ENCODE assay signal across 8 cellular contexts in genomic region chr17:27609606-27610303, GRCh38. TPM values are rescaled to one million over a fixed set of nuclear protein-coding genes. Genes with fewer than 3 reads are reported as not detected.
A peak's percentile ranks its signal among the peaks of the same experiment; 100 is the strongest.
DNase-seq lines count a peak whose midpoint lies in the region; ATAC-seq and TF ChIP-seq lines count a peak whose summit lies in the region.

No MANE protein-coding gene starts in this region.

- H3K79me2 ChIP-seq in GM23338 (replicated peaks; ENCODE audit: insufficient read depth) = no peaks in the 10 kb centered on the region

- H3K4me2 ChIP-seq in GM23338 = no peak overlapping the region

- no peak overlapping the region for H3K4me3 ChIP-seq in GM23338

- peaks cover 2% of the 10 kb centered on the region for H3K27me3 Mint-ChIP-seq in GM23338 (ENCODE audit: insufficient read depth, low read depth, poor library complexity)

- ATAC-seq in GM23338 (peak; percentile 93), sciatic nerve (peak; percentile 68), HG02884 (IDR thresholded peaks at IDR 0.05; ENCODE audit: unreplicated experiment) (no peak)

- peak overlapping the region; percentile 77; the same call in 1 of the 2 replicates for H3K27ac Mint-ChIP-seq in GM23338

- TF ChIP-seq CTCF in AG09319 (IDR thresholded peaks at IDR 0.05; ENCODE audit: low read depth, low read length) (peak; percentile 61), GM23338 (conservative IDR thresholded peaks at IDR 0.05; ENCODE audit: low read depth in 2 of 2) (peak; percentile 50 to 58)

- peaks cover 4% of the 10 kb centered on the region for H4K20me1 ChIP-seq in GM23338 (replicated peaks; ENCODE audit: insufficient read depth)

- H3K4me1 Mint-ChIP-seq in GM23338 = no peaks in the 10 kb centered on the region

- no peaks in the 10 kb centered on the region for H3K9me2 ChIP-seq in GM23338 (ENCODE audit: insufficient read depth)

- DNase-seq in AG09319 (ENCODE audit: extremely low read depth, low read depth) = peak; percentile 8
- DNase-seq in GM23338 (ENCODE audit: low spot score) = peak; percentile 63
- DNase-seq in T follicular helper cell (ENCODE audit: low read depth) = peak; percentile 10
- DNase-seq in glomerular visceral epithelial cell (ENCODE audit: extremely low spot score) = peak; percentile 25
- DNase-seq in sciatic nerve (ENCODE audit: low spot score) = no peak
- DNase-seq in activated T-cell treated with anti-CD3 and anti-CD28 coated beads for 4 hours = no peak
- DNase-seq in NCI-H510A (lab: John Stamatoyannopoulos, UW) = no peak

- H3K4me1 ChIP-seq in GM23338 (ENCODE audit: insufficient read depth) = no peaks in the 10 kb centered on the region

- peaks cover 20% of the 10 kb centered on the region for H3K36me3 ChIP-seq in GM23338 (ENCODE audit: insufficient read depth)

- H3K27me3 ChIP-seq in GM23338 (ENCODE audit: insufficient read depth) = no peaks in the 10 kb centered on the region

- no peaks in the 10 kb centered on the region for H3F3A ChIP-seq in GM23338 (replicated peaks; ENCODE audit: low read depth)

- no peak overlapping the region for H3K27ac ChIP-seq in GM23338 (ENCODE audit: low read depth)

- intact Hi-C loops in sciatic nerve (cut with DNase I) = loop anchor here (5.0 to 10.0 kb wide), 2 partner anchors 145 to 372 kb away; no protein-coding TSS in a partner anchor

- peaks cover 46% of the 10 kb centered on the region for H3K36me3 Mint-ChIP-seq in GM23338 (ENCODE audit: low read depth)

- no peak overlapping the region for H2AFZ ChIP-seq in GM23338

- H3K9me3 Mint-ChIP-seq in GM23338 = no peaks in the 10 kb centered on the region; the same call in 1 of the 3 replicates

- H3K4me3 Mint-ChIP-seq in GM23338 = no peak overlapping the region

TF ChIP-seq in GM23338, 12 proteins besides CTCF, POLR2A, EP300 and RAD21:
- no peak for TF ChIP-seq STAT1 (IDR thresholded peaks at IDR 0.05; ENCODE audit: unreplicated experiment)
- no peak for TF ChIP-seq ZNF331 (CRISPR knock-in tag; IDR thresholded peaks at IDR 0.05; ENCODE audit: low read depth)
- no peak for TF ChIP-seq EZH2 (IDR thresholded peaks at IDR 0.05; ENCODE audit: low read depth, unreplicated experiment)
- no peak for TF ChIP-seq ZNF114 (CRISPR knock-in tag; IDR thresholded peaks at IDR 0.05)
- TF ChIP-seq NANOG (IDR thresholded peaks at IDR 0.05; ENCODE audit: borderline replicate concordance) = no peak
TF ChIP-seq in GM23338: peak in this region for 0.

RNA-seq across cellular contexts. Expression of gene LGALS9, which starts 21.2 kb away (rescaled TPM):
- 0.73 and 1.6 TPM in 2 replicates for total RNA-seq in GM23338 (2014; rRNA removed; shearing (Covaris generic))
- polyA plus RNA-seq in GM23338 (2016; fragmentation: Nextera tagmentation; extraction: Ambion mirVana) = 0.48 and 1.8 TPM in 2 replicates
- 41.8 TPM for total RNA-seq in sciatic nerve

Comparison
In these comparisons a context has a peak if more than half of its experiments do, and no peak if none do; other contexts are left out.
1. DNase-seq: peak in AG09319 (single experiment), GM23338 (single experiment), T follicular helper cell (single experiment) and glomerular visceral epithelial cell (single experiment); none in sciatic nerve (single experiment), activated T-cell treated with anti-CD3 and anti-CD28 coated beads for 4 hours (single experiment) and NCI-H510A (single experiment).
2. RNA of gene LGALS9, which starts 21.2 kb away (total RNA-seq): 41.8 TPM in sciatic nerve (single experiment); 0.73 to 1.6 TPM in GM23338; every median in the first group is over 10 times any median in the second.